Comparison of ENCODE assay signal across 30 cellular contexts in genomic region chr19:31667106-31667505, GRCh38.
"Had no signal": no experiment of that assay in that cellular context is flagged by ENCODE, and none has a peak within 500 bp of the region (broad histone marks: within the 10 kb centered on the region; RNA-seq: fewer than 3 reads in every experiment).

No MANE protein-coding gene starts in this region.

- H3K27me3 ChIP-seq: SJSA1 had no signal

- H3K4me2 ChIP-seq: KMS-11, PC-9, SK-N-SH had no signal

- FAIRE-seq: RCC 7860 had no signal

- ATAC-seq: Panc1 had no signal

- H3K36me3 ChIP-seq: SJSA1 had no signal

- DNase-seq: Karpas-422, NCI-H1048, NCI-H1092 treated with DMSO at 0.1 percent for 48 hours, NCI-H1105 treated with DMSO at 0.1 percent for 48 hours, NCI-H1417, NCI-H1436, NCI-H146, NCI-H1694, NCI-H187 treated with DMSO at 0.1 percent for 48 hours, NCI-H2029, NCI-H2081, NCI-H2171 treated with DMSO at 0.1 percent for 48 hours, NCI-H226, NCI-H446 treated with DMSO at 0.1 percent for 48 hours, NCI-H510A, NCI-H524, NCI-H526, NCI-H69, NCI-H748 treated with DMSO at 0.1 percent for 48 hours, NCI-H82, PC-9, Right ventricle myocardium superior, SHP77 treated with DMSO at 0.1 percent for 48 hours, SK-N-SH, SW 1271, T-helper 1 cell had no signal

- H3K4me3 ChIP-seq: PC-9, SJSA1 had no signal

- H3K9me3 ChIP-seq: SJSA1, SK-N-SH had no signal

- H2AFZ ChIP-seq: PC-9 had no signal

- H3K27ac ChIP-seq: KMS-11, PC-9, SJSA1 had no signal

- H3K4me1 ChIP-seq: SJSA1 had no signal

- H3K9ac ChIP-seq: KMS-11, SK-N-SH had no signal
